ENCODE assay signal across 28 cellular contexts in the genomic region with DNA sequence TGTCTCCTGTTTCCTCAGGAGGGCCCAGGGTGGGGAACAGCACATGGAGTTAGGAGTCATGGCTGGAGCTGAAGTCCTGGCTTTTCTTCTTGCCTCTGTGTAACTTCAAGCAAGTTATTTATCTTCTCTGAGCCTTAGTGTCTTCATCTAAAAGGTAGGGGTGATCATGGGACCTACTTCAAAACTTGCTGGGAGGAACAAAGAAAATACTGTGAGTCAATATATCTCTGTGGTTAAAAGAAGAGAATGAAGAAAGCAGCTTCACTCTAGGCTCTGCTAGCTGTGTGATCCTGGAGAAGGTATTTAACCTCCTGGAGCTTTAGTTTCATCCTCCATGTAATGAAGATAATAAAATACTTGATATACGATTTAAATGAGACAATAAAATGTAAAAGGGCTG. TPM values are rescaled to one million over a fixed set of nuclear protein-coding genes. Genes with fewer than 3 reads are reported as not detected.
DNase-seq lines count a peak whose midpoint lies in the region; ATAC-seq lines count a peak whose summit lies in the region.
"Had no signal": no experiment of that assay in that cellular context is flagged by ENCODE, and none has a peak within 500 bp of the region (broad histone marks: within the 10 kb centered on the region; RNA-seq: fewer than 3 reads in every experiment).

No MANE protein-coding gene starts in this region.

- no peak overlapping the region for H3K9ac ChIP-seq in BLaER1
- H3K9ac ChIP-seq: parathyroid adenoma had no signal

- no peaks in the 10 kb centered on the region for H3K27me3 Mint-ChIP-seq in activated CD4-positive, alpha-beta T cell treated with anti-CD3 and anti-CD28 coated beads for 36 hours
- H3K27me3 Mint-ChIP-seq in naive thymus-derived CD4-positive, alpha-beta T cell = peaks cover 0 to 11% (median 0%) of the 10 kb centered on the region in 5 donors

- no peak overlapping the region for H3K4me3 ChIP-seq in BLaER1
- no peak overlapping the region for H3K4me3 ChIP-seq in naive thymus-derived CD4-positive, alpha-beta T cell (ENCODE audit: low read length)
- H3K4me3 ChIP-seq: colonic mucosa, K562, left lung, MG63, mucosa of descending colon, Peyer's patch had no signal

- CTCF ChIA-PET in activated CD4-positive, alpha-beta T cell treated with anti-CD3 and anti-CD28 coated beads for 36 hours (lab: Charles Lee) = interaction anchor here (1.0 to 3.5 kb wide), 5 partner anchors 29 to 183 kb away, joined by 3 to 13 read pairs (median 5); no protein-coding TSS in a partner anchor
- CTCF ChIA-PET in naive thymus-derived CD4-positive, alpha-beta T cell (lab: Charles Lee) = interaction anchor here (1.0 to 2.0 kb wide), 4 partner anchors 34 to 264 kb away, joined by 3 to 10 read pairs (median 7); no protein-coding TSS in a partner anchor

- H3K27ac Mint-ChIP-seq in activated CD4-positive, alpha-beta T cell treated with anti-CD3 and anti-CD28 coated beads for 36 hours = no peak overlapping the region
- H3K27ac Mint-ChIP-seq in naive thymus-derived CD4-positive, alpha-beta T cell = peak overlapping the region in 8 of 9 donors; percentile 60 to 95 (median 87)
- H3K27ac Mint-ChIP-seq: activated B cell treated with CpG ODN at 0.5 μM for 24 hours; stimulated activated naive B cell treated with anti-CD40 and anti-IgM and Interleukin-4, amounts not matched to agents 10 μg/mL and 1 μg/mL and 100 μg/mL, for 72 hours had no signal

- H3K27ac ChIP-seq in BLaER1 (peak overlapping the region; percentile 19; the same call in 1 of the 2 replicates), epithelial cell of prostate (peak overlapping the region; percentile 92), caudate nucleus (ENCODE audit: low read depth, low read length) (no peak overlapping the region)
- peak overlapping the region; percentile 49 for H3K27ac ChIP-seq in naive thymus-derived CD4-positive, alpha-beta T cell (ENCODE audit: low read depth, low read length)
- H3K27ac ChIP-seq: 22Rv1, brain microvascular endothelial cell, colonic mucosa, parathyroid adenoma had no signal

- H3K36me3 Mint-ChIP-seq in activated CD4-positive, alpha-beta T cell treated with anti-CD3 and anti-CD28 coated beads for 36 hours (ENCODE audit: low read depth) = no peaks in the 10 kb centered on the region
- H3K36me3 Mint-ChIP-seq in naive thymus-derived CD4-positive, alpha-beta T cell = no peaks in the 10 kb centered on the region
- H3K36me3 Mint-ChIP-seq: stimulated activated naive B cell treated with anti-CD40 and anti-IgM and Interleukin-4, amounts not matched to agents 10 μg/mL and 1 μg/mL and 100 μg/mL, for 72 hours had no signal

- ATAC-seq in activated CD4-positive, alpha-beta T cell treated with anti-CD3 and anti-CD28 coated beads for 36 hours = peak; percentile 79
- ATAC-seq in naive thymus-derived CD4-positive, alpha-beta T cell = peak; percentile 64
- no peak for ATAC-seq in HG02610 (IDR thresholded peaks at IDR 0.05; ENCODE audit: unreplicated experiment)
- ATAC-seq: HCT116; K562; mucosa of descending colon; stimulated activated naive B cell treated with anti-CD40 and anti-IgM and Interleukin-4, amounts not matched to agents 10 μg/mL and 1 μg/mL and 100 μg/mL, for 72 hours had no signal

- peak overlapping the region; percentile 74 for H3K4me2 ChIP-seq in BLaER1

- H3K4me1 Mint-ChIP-seq in activated CD4-positive, alpha-beta T cell treated with anti-CD3 and anti-CD28 coated beads for 36 hours = peaks cover 46% of the 10 kb centered on the region
- peaks cover 4 to 69% (median 57%) of the 10 kb centered on the region in 7 donors for H3K4me1 Mint-ChIP-seq in naive thymus-derived CD4-positive, alpha-beta T cell

- POLR2A ChIA-PET in activated CD4-positive, alpha-beta T cell treated with anti-CD3 and anti-CD28 coated beads for 36 hours (lab: Charles Lee) = interaction anchor here (1.0 kb wide), 2 partner anchors 61 to 70 kb away, joined by 4 read pairs; no protein-coding TSS in a partner anchor
- POLR2A ChIA-PET in naive thymus-derived CD4-positive, alpha-beta T cell (lab: Charles Lee) = interaction anchor here (0.7 to 2.6 kb wide), 7 partner anchors 10 to 70 kb away, joined by 3 to 7 read pairs (median 4); a partner anchor contains a TSS

- no peak overlapping the region for H3K4me3 Mint-ChIP-seq in activated CD4-positive, alpha-beta T cell treated with anti-CD3 and anti-CD28 coated beads for 36 hours
- peak overlapping the region in 9 of 10 donors; percentile 15 to 84 (median 71) for H3K4me3 Mint-ChIP-seq in naive thymus-derived CD4-positive, alpha-beta T cell
- H3K4me3 Mint-ChIP-seq: activated B cell treated with CpG ODN at 0.5 μM for 24 hours; neural crest cell; stimulated activated naive B cell treated with anti-CD40 and anti-IgM and Interleukin-4, amounts not matched to agents 10 μg/mL and 1 μg/mL and 100 μg/mL, for 72 hours had no signal

- H3K9me3 ChIP-seq in BLaER1 = no peaks in the 10 kb centered on the region
- H3K9me3 ChIP-seq in naive thymus-derived CD4-positive, alpha-beta T cell (ENCODE audit: control insufficient read depth in 2 of 3, low read length in 3 of 3) = no peaks in the 10 kb centered on the region
- H3K9me3 ChIP-seq: colonic mucosa, left lung, MG63, mucosa of descending colon, Peyer's patch had no signal

- peaks cover 100% of the 10 kb centered on the region for H3K4me1 ChIP-seq in BLaER1
- H3K4me1 ChIP-seq in naive thymus-derived CD4-positive, alpha-beta T cell (ENCODE audit: control insufficient read depth in 2 of 2, insufficient read depth in 2 of 2, low read length in 2 of 2) = peaks cover 0 to 56% of the 10 kb centered on the region in 2 donors
- H3K4me1 ChIP-seq: colonic mucosa had no signal

- no peaks in the 10 kb centered on the region for H3K27me3 ChIP-seq in BLaER1
- H3K27me3 ChIP-seq in naive thymus-derived CD4-positive, alpha-beta T cell (ENCODE audit: control insufficient read depth in 2 of 2, insufficient read depth in 2 of 2, low read length in 2 of 2) = no peaks in the 10 kb centered on the region
- H3K27me3 ChIP-seq: brain microvascular endothelial cell, colonic mucosa, MG63, Peyer's patch had no signal

- no peaks in the 10 kb centered on the region for H4K20me1 ChIP-seq in BLaER1

- no peaks in the 10 kb centered on the region for H3K9me3 Mint-ChIP-seq in activated CD4-positive, alpha-beta T cell treated with anti-CD3 and anti-CD28 coated beads for 36 hours (ENCODE audit: low read depth)
- no peaks in the 10 kb centered on the region for H3K9me3 Mint-ChIP-seq in naive thymus-derived CD4-positive, alpha-beta T cell
- H3K9me3 Mint-ChIP-seq: activated B cell treated with CpG ODN at 0.5 μM for 24 hours; neural crest cell; stimulated activated naive B cell treated with anti-CD40 and anti-IgM and Interleukin-4, amounts not matched to agents 10 μg/mL and 1 μg/mL and 100 μg/mL, for 72 hours had no signal

- intact Hi-C loops in activated CD4-positive, alpha-beta T cell treated with anti-CD3 and anti-CD28 coated beads for 36 hours (cut with DNase I, micrococcal nuclease) = no loop called here
- intact Hi-C loops in naive thymus-derived CD4-positive, alpha-beta T cell (cut with micrococcal nuclease) = loop anchor here in 1 of 2 donors (1.0 to 2.0 kb wide), 2 partner anchors 26 to 47 kb away; a partner anchor contains a TSS

- no peaks in the 10 kb centered on the region for H3K36me3 ChIP-seq in BLaER1
- H3K36me3 ChIP-seq in naive thymus-derived CD4-positive, alpha-beta T cell (ENCODE audit: control insufficient read depth in 2 of 3, insufficient read depth in 3 of 3, low read length in 3 of 3) = no peaks in the 10 kb centered on the region
- H3K36me3 ChIP-seq: brain microvascular endothelial cell, colonic mucosa, left lung, Peyer's patch had no signal

- no peak for DNase-seq in activated CD4-positive, alpha-beta T cell treated with anti-CD3 and anti-CD28 coated beads for 36 hours
- no peak for DNase-seq in activated CD4-positive, alpha-beta T cell treated with anti-CD3 and anti-CD28 coated beads for 48 hours
- DNase-seq in epithelial cell of prostate (ENCODE audit: low read depth, low spot score) (no peak), caudate nucleus (lab: John Stamatoyannopoulos, UW) (no peak), nucleus accumbens (lab: John Stamatoyannopoulos, UW) (no peak)
- DNase-seq in naive thymus-derived CD4-positive, alpha-beta T cell = peak in 6 of 9 donors; percentile 45 to 70 (median 54)
- DNase-seq: activated B cell treated with CpG ODN at 0.5 μM for 24 hours; activated CD4-positive, alpha-beta T cell treated with anti-CD3 and anti-CD28 coated beads, Interleukin-2, amount 50 U/mL, for 4 hours; activated CD8-positive, alpha-beta memory T cell treated with anti-CD3 and anti-CD28 coated beads, Interleukin-2, amount 50 U/mL, for 4 hours; brain microvascular endothelial cell; colonic mucosa; effector CD8-positive, alpha-beta T cell; hippocampal formation; left lung; MG63; mucosa of descending colon; NCI-H2029 treated with DMSO at 0.1 percent for 48 hours; NCI-H69; Peyer's patch; stimulated activated CD4-positive, alpha-beta T cell treated with anti-CD3 and anti-CD28 coated beads, Interleukin-4, amount 100 ng/mL, for 4 hours; stimulated activated naive B cell treated with anti-CD40 and anti-IgM and Interleukin-4, amounts not matched to agents 10 μg/mL and 1 μg/mL and 100 μg/mL, for 72 hours had no signal

RNA-seq across cellular contexts. Expression of a gene that starts 26.5 kb away (rescaled TPM):
- under 1 TPM; 0.18 to 0.55 TPM for total RNA-seq in activated CD4-positive, alpha-beta T cell treated with anti-CD3 and anti-CD28 coated beads for 36 hours
- under 1 TPM in 3 of 5 experiments, not detected in 2; 0.08 to 0.76 (median 0.49) TPM for total RNA-seq in naive thymus-derived CD4-positive, alpha-beta T cell
- 1 to 10 TPM in 1 of 2 donors, under 1 TPM in 1; 0.18 to 1.1 TPM for polyA plus RNA-seq in naive thymus-derived CD4-positive, alpha-beta T cell
- total RNA-seq: activated B cell treated with CpG ODN at 0.5 μM for 24 hours had no signal

RNA-seq across cellular contexts. Expression of a gene that starts 47.1 kb away (rescaled TPM):
- total RNA-seq in activated CD4-positive, alpha-beta T cell treated with anti-CD3 and anti-CD28 coated beads for 36 hours = 10 to 100 TPM; 27.1 to 37.2 TPM
- 10 to 100 TPM; 12.0 to 40.1 (median 32.2) TPM for total RNA-seq in naive thymus-derived CD4-positive, alpha-beta T cell
- 1 to 10 TPM; 5.9 to 7.5 TPM for polyA plus RNA-seq in naive thymus-derived CD4-positive, alpha-beta T cell

RNA-seq across cellular contexts. Expression of a gene that starts 59.7 kb away (rescaled TPM):
- total RNA-seq in activated CD4-positive, alpha-beta T cell treated with anti-CD3 and anti-CD28 coated beads for 36 hours = 10 to 100 TPM; 17.5 to 18.8 TPM
- 10 to 100 TPM; 29.7 to 53.7 (median 36.3) TPM for total RNA-seq in naive thymus-derived CD4-positive, alpha-beta T cell
- 10 to 100 TPM; 12.7 to 21.1 TPM for polyA plus RNA-seq in naive thymus-derived CD4-positive, alpha-beta T cell

Comparison
In these comparisons a context has a peak if more than half of its experiments do, and no peak if none do; other contexts are left out.
1. DNase-seq: peak in naive thymus-derived CD4-positive, alpha-beta T cell (6 of 9); none in activated CD4-positive, alpha-beta T cell treated with anti-CD3 and anti-CD28 coated beads for 36 hours (single experiment), activated CD4-positive, alpha-beta T cell treated with anti-CD3 and anti-CD28 coated beads for 48 hours (single experiment), epithelial cell of prostate (single experiment), caudate nucleus (0 of 61) and nucleus accumbens (0 of 56).